In the genomic region with DNA sequence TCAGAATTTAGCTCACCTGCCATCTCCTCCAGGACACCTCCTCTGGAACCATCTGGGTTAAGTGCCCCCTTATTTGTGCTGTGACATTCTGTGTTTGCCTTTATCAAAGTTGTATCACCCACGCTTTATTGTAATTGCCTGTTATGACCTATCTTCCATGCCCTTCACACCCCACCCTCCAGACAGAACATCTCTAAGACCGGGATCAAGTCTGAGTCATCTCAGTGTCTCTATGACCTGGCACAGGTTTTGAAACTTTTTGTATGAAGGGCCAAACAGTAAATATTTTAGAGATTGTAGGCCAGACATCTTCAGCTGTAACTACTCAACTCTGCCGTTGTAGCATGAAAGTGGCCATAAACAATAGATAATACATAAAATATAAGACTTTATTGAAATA, we compare ENCODE assay signal across 17 cellular contexts.
"Had no signal": no experiment of that assay in that cellular context is flagged by ENCODE, and none has a peak within 500 bp of the region (broad histone marks: within the 10 kb centered on the region; RNA-seq: fewer than 3 reads in every experiment).

No MANE protein-coding gene starts in this region.

- H3K4me1 ChIP-seq: pancreas, psoas muscle, right atrium auricular region, tibial artery had no signal

- H3K36me3 ChIP-seq: neutrophil, pancreas, right atrium auricular region, tibial artery had no signal

- H3K9me3 ChIP-seq: neutrophil, pancreas, psoas muscle had no signal

- H3K27me3 ChIP-seq: neutrophil, pancreas, right atrium auricular region, tibial artery had no signal

- H3K27ac ChIP-seq: neutrophil, pancreas, psoas muscle, right atrium auricular region, tibial artery had no signal

- ATAC-seq: activated CD8-positive, alpha-beta memory T cell treated with anti-CD3 and anti-CD28 coated beads, Interleukin-2, amount 10 ng/mL, durations not matched to agents 7 days and 5 days; activated CD8-positive, alpha-beta T cell treated with anti-CD3 and anti-CD28 coated beads for 36 hours; activated naive CD8-positive, alpha-beta T cell treated with anti-CD3 and anti-CD28 coated beads, Interleukin-2, amount 50 U/mL, for 24 hours; esophagus mucosa; left ventricle myocardium superior; natural killer cell treated with Interleukin-12 subunit alpha and Interleukin-12 subunit beta and Interleukin-15 and Interleukin-18, amount 100 ng/mL, for 72 hours; pancreas; psoas muscle; stimulated activated naive CD8-positive, alpha-beta T cell treated with anti-CD3 and anti-CD28 coated beads, Interleukin-15, Interleukin-2, amounts not matched to agents 100 U/mL and 50 U/mL, for 24 hours had no signal

- H3K4me3 ChIP-seq: pancreas, psoas muscle, right atrium auricular region, tibial artery had no signal

- FAIRE-seq: pancreas had no signal

- DNase-seq: activated CD4-positive, alpha-beta T cell treated with anti-CD3 and anti-CD28 coated beads, Interleukin-2, amount 10 ng/mL, durations not matched to agents 24 days and 14 days; activated CD8-positive, alpha-beta memory T cell treated with anti-CD3 and anti-CD28 coated beads, Interleukin-2, amount 10 ng/mL, durations not matched to agents 7 days and 5 days; activated CD8-positive, alpha-beta T cell treated with anti-CD3 and anti-CD28 coated beads for 36 hours; activated gamma-delta T cell; activated naive CD4-positive, alpha-beta T cell treated with anti-CD3 and anti-CD28 coated beads, Interleukin-2, amount 50 U/mL, for 16 hours; activated naive CD8-positive, alpha-beta T cell treated with anti-CD3 and anti-CD28 coated beads, Interleukin-2, amount 50 U/mL, for 24 hours; activated T-cell treated with anti-CD3 and anti-CD28 coated beads for 4 hours; left ventricle myocardium superior; pancreas; psoas muscle; stimulated activated CD4-positive, alpha-beta T cell treated with anti-CD3 and anti-CD28 coated beads, Interleukin-4, amount 100 ng/mL, for 24 hours; stimulated activated naive CD8-positive, alpha-beta T cell treated with anti-CD3 and anti-CD28 coated beads, Interleukin-15, Interleukin-2, amounts not matched to agents 100 U/mL and 50 U/mL, for 24 hours; tibial artery had no signal
